14 cellular contexts compared by ENCODE assay signal in genomic region chr2:189163889-189164288, GRCh38. TPM values are rescaled to one million over a fixed set of nuclear protein-coding genes. Genes with fewer than 3 reads are reported as not detected.
DNase-seq lines count a peak whose midpoint lies in the region; FAIRE-seq and TF ChIP-seq lines count a peak whose summit lies in the region.
"Had no signal": no experiment of that assay in that cellular context is flagged by ENCODE, and none has a peak within 500 bp of the region (broad histone marks: within the 10 kb centered on the region; RNA-seq: fewer than 3 reads in every experiment).

No MANE protein-coding gene starts in this region.

- H3K9ac ChIP-seq in HUES64 (ENCODE audit: low read depth, low read length), result no peak overlapping the region

- no peaks in the 10 kb centered on the region for H3K36me3 ChIP-seq in HUES64 (ENCODE audit: insufficient read depth, low read length)
- no peaks in the 10 kb centered on the region for H3K36me3 ChIP-seq in muscle layer of duodenum (ENCODE audit: control insufficient read depth in 1 of 2, insufficient read depth in 2 of 2, low read length in 2 of 2)
- no peaks in the 10 kb centered on the region for H3K36me3 ChIP-seq in vagina

- peak; percentile 37 for FAIRE-seq in endometrium (lab: Jason Lieb, UNC)
- FAIRE-seq: GM19239, K562, keratinocyte had no signal

- TF ChIP-seq CTCF in vagina (IDR thresholded peaks at IDR 0.05), result no peak

- H3K27ac ChIP-seq in HUES64 (ENCODE audit: low read depth, low read length) (peak overlapping the region; percentile 68), muscle layer of duodenum (ENCODE audit: low read length) (peak overlapping the region; percentile 72), vagina (peak overlapping the region; percentile 60)

- 49% methylated on average over 3 of the region's 3 CpGs for WGBS in HUES64

- peaks cover 44% of the 10 kb centered on the region for H3K4me1 ChIP-seq in HUES64 (ENCODE audit: insufficient read depth, low read length)
- H3K4me1 ChIP-seq in muscle layer of duodenum (ENCODE audit: control insufficient read depth in 1 of 2, insufficient read depth in 2 of 2, low read length in 2 of 2), result peaks cover 0 to 36% of the 10 kb centered on the region in 2 donors
- peaks cover 53% of the 10 kb centered on the region for H3K4me1 ChIP-seq in vagina

- no peak for TF ChIP-seq POLR2A in vagina (IDR thresholded peaks at IDR 0.05)

- no peak overlapping the region for H3K4me3 ChIP-seq in HUES64 (ENCODE audit: low read length)
- peak overlapping the region in 1 of 2 donors; percentile 32 for H3K4me3 ChIP-seq in muscle layer of duodenum (ENCODE audit: low read depth in 1 of 2, low read length in 2 of 2)
- no peak overlapping the region for H3K4me3 ChIP-seq in vagina
- H3K4me3 ChIP-seq: dorsolateral prefrontal cortex, K562 had no signal

- no peaks in the 10 kb centered on the region for H3K27me3 ChIP-seq in HUES64 (ENCODE audit: insufficient read depth, low read length)
- H3K27me3 ChIP-seq in muscle layer of duodenum (ENCODE audit: low read depth, low read length), result no peaks in the 10 kb centered on the region
- no peaks in the 10 kb centered on the region for H3K27me3 ChIP-seq in vagina
- H3K27me3 ChIP-seq: dorsolateral prefrontal cortex had no signal

- intact Hi-C loops in vagina (cut with DNase I), result no loop called here

- no peaks in the 10 kb centered on the region for H3K9me3 ChIP-seq in HUES64 (ENCODE audit: insufficient read depth, low read depth, low read length)
- H3K9me3 ChIP-seq in muscle layer of duodenum (ENCODE audit: control insufficient read depth in 1 of 2, low read length in 2 of 2), result no peaks in the 10 kb centered on the region
- H3K9me3 ChIP-seq in vagina, result no peaks in the 10 kb centered on the region

- DNase-seq in vagina (ENCODE audit: extremely low spot score in 2 of 2) (no peak), occipital lobe (lab: John Stamatoyannopoulos, UW) (no peak), middle frontal gyrus (ENCODE audit: extremely low spot score, low spot score) (no peak), NCI-H128 (lab: John Stamatoyannopoulos, UW; ENCODE audit: unreplicated experiment) (no peak)
- DNase-seq: activated CD8-positive, alpha-beta memory T cell treated with anti-CD3 and anti-CD28 coated beads, Interleukin-2, amount 50 U/mL, for 4 hours; dorsolateral prefrontal cortex; stimulated activated naive CD8-positive, alpha-beta T cell treated with anti-CD3 and anti-CD28 coated beads, Interleukin-15, Interleukin-2, amounts not matched to agents 100 U/mL and 50 U/mL, for 24 hours; T-helper 1 cell had no signal

RNA-seq across cellular contexts. Expression of gene COL5A2, which starts 15.7 kb away (rescaled TPM):
- 15.3 TPM for polyA plus RNA-seq in HUES64 (2013, experiment 1 of 2)
- 22.1 TPM for polyA plus RNA-seq in HUES64 (2013, experiment 2 of 2)
- 33.1 TPM for total RNA-seq in vagina
- total RNA-seq in occipital lobe, result 18.9 TPM
